ENCODE assay signal across 12 cellular contexts in the genomic region with DNA sequence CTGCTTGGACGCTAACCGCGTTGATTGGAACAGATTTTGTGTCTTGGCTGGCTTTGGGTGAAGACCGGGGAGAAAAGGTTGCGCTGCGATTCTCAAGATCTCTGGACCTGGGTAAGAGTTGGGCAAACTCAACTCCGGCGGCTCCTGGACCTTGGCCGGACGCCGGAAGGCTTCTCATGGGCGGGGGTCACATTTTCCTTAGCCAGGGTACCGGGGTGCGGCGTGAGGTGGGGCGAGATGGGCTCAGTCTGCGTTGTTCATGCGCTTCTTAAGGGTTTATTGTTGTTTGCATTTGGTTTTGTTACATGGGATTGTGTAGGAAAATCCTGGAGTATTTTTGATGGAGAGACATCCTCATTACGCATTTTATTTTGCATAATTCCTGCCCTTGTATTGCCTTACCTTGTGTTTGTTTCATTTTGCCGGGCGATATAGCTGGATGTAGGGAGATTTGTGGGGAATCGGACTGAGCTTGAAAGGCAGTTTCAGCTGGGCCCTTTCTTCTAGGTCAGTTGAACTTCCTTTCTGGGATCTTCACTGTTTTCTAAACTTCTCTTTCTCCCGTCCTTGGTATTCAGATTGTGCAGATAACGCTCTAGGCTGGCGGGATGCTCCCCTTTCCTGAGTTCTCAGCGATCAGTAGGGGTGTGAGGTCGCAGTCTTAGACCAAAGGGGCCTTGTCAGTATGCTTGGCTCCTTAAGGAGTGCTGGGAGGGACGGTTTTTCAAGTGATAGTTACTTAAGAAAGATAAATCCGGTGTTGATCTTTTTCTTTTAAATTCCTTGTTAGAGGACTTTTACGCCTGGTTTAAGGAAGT. TPM values are rescaled to one million over a fixed set of nuclear protein-coding genes. Genes with fewer than 3 reads are reported as not detected.
DNase-seq lines count a peak whose midpoint lies in the region; ATAC-seq, FAIRE-seq and TF ChIP-seq lines count a peak whose summit lies in the region.
"Had no signal": no experiment of that assay in that cellular context is flagged by ENCODE, and none has a peak within 500 bp of the region (broad histone marks: within the 10 kb centered on the region; RNA-seq: fewer than 3 reads in every experiment).

No MANE protein-coding gene starts in this region.

- no peak overlapping the region for H4K5ac ChIP-seq in IMR-90 (ENCODE audit: low read depth, low read length)

- intact Hi-C loops in IMR-90 (cut with micrococcal nuclease) = loop anchor here (1.0 to 5.0 kb wide), 4 partner anchors 23 to 454 kb away; no protein-coding TSS in a partner anchor
- intact Hi-C loops in colonic mucosa (cut with DNase I) = loop anchor here (5.0 kb wide), 1 partner anchor 201 kb away; no protein-coding TSS in a partner anchor

- H2AFZ ChIP-seq in IMR-90 (replicated peaks; ENCODE audit: low read length, poor library complexity) (no peak overlapping the region), mesenchymal stem cell (ENCODE audit: low read depth, low read length) (peak overlapping the region; percentile 29)

- POLR2A ChIA-PET in IMR-90 (lab: Charles Lee; ENCODE audit: unreplicated experiment) = no interaction called here

- no peak for DNase-seq in IMR-90
- DNase-seq in colonic mucosa = no peak
- DNase-seq in mesenchymal stem cell = no peak
- peak; percentile 38 for DNase-seq in small intestine
- DNase-seq in NCI-H1930 (lab: John Stamatoyannopoulos, UW) = no peak
- no peak for DNase-seq in D721Med (ENCODE audit: insufficient read length, low spot score)
- DNase-seq in H54 (ENCODE audit: insufficient read length, low spot score) = no peak
- DNase-seq: KG1; stimulated activated CD4-positive, alpha-beta T cell treated with anti-CD3 and anti-CD28 coated beads, Interleukin-2, amount 100 ng/mL, for 48 hours had no signal

- no peak overlapping the region for H3K9ac ChIP-seq in IMR-90 (ENCODE audit: low read depth, low read length)
- no peak overlapping the region for H3K9ac ChIP-seq in colonic mucosa (ENCODE audit: low read depth in 2 of 2, low read length in 2 of 2)
- peak overlapping the region; percentile 6 for H3K9ac ChIP-seq in mesenchymal stem cell (ENCODE audit: low read length)

- no peaks in the 10 kb centered on the region for H3K79me1 ChIP-seq in IMR-90 (ENCODE audit: low read depth in 1 of 2, low read length in 2 of 2)
- no peaks in the 10 kb centered on the region for H3K79me1 ChIP-seq in mesenchymal stem cell (replicated peaks; ENCODE audit: low read length, poor library complexity, severe bottlenecking)

- H3K9me3 ChIP-seq in IMR-90 (ENCODE audit: control insufficient read depth, insufficient read depth, low read length) = no peaks in the 10 kb centered on the region
- no peaks in the 10 kb centered on the region for H3K9me3 ChIP-seq in colonic mucosa
- H3K9me3 ChIP-seq in mesenchymal stem cell (ENCODE audit: control insufficient read depth, low read length) = peaks cover 5% of the 10 kb centered on the region
- no peaks in the 10 kb centered on the region for H3K9me3 ChIP-seq in small intestine (ENCODE audit: control insufficient read depth, low read depth)
- H3K9me3 ChIP-seq: upper lobe of right lung had no signal

- H4K8ac ChIP-seq in IMR-90 (ENCODE audit: low read depth in 2 of 2, low read length in 2 of 2) = no peak overlapping the region
- no peak overlapping the region for H4K8ac ChIP-seq in mesenchymal stem cell (ENCODE audit: low read length)

- FAIRE-seq in small intestine (lab: Jason Lieb, UNC) (no peak), D721Med (lab: Jason Lieb, UNC) (no peak), H54 (lab: Jason Lieb, UNC) (no peak)

- H3K4ac ChIP-seq in IMR-90 (ENCODE audit: low read depth, low read length) = no peak overlapping the region
- no peak overlapping the region for H3K4ac ChIP-seq in mesenchymal stem cell (ENCODE audit: low read depth in 1 of 2, low read length in 2 of 2)

- H3K18ac ChIP-seq in IMR-90 (ENCODE audit: low read depth, low read length) (no peak overlapping the region), mesenchymal stem cell (ENCODE audit: low read depth in 1 of 2, low read length in 2 of 2) (peak overlapping the region in 1 of 2 experiments; percentile 19)

- H4K91ac ChIP-seq in IMR-90 (ENCODE audit: insufficient read depth, low read depth, low read length) = no peak overlapping the region
- no peak overlapping the region for H4K91ac ChIP-seq in mesenchymal stem cell (ENCODE audit: low read length)

- no peak overlapping the region for H3K56ac ChIP-seq in IMR-90 (ENCODE audit: extremely low read depth, insufficient read depth, low read length)

- H2AK9ac ChIP-seq in IMR-90 (replicated peaks; ENCODE audit: low read depth, low read length, poor library complexity) = no peak overlapping the region

- no peaks in the 10 kb centered on the region for H3K9me1 ChIP-seq in IMR-90 (ENCODE audit: insufficient read depth, low read length)

- TF ChIP-seq POLR2A in IMR-90 (IDR thresholded peaks at IDR 0.05; ENCODE audit: low read depth, low read length) (no peak), H54 (IDR thresholded peaks at IDR 0.05; ENCODE audit: low read depth, low read length) (no peak)

- H4K20me1 ChIP-seq in IMR-90 (ENCODE audit: insufficient read depth, low read length) = no peaks in the 10 kb centered on the region

- no peak overlapping the region for H2BK20ac ChIP-seq in IMR-90 (ENCODE audit: low read depth, low read length)

- WGBS in IMR-90 (ENCODE audit: extremely low coverage in 2 of 2, insufficient read length in 1 of 2), 2 experiments = 20% methylated on average over 2 of the region's 30 CpGs; no CpG with 5 or more reads in 1 of the 2 experiments
- WGBS in mesenchymal stem cell = 7% methylated on average over 29 of the region's 30 CpGs
- WGBS in small intestine, 3 donors = 19 to 27% (median 26%) methylated on average over 30 of the region's 30 CpGs

- no peak for TF ChIP-seq RAD21 in IMR-90 (IDR thresholded peaks at IDR 0.05; ENCODE audit: low read length)

- H3K27me3 ChIP-seq in IMR-90 (ENCODE audit: control insufficient read depth, insufficient read depth, low read length) (peaks cover 27% of the 10 kb centered on the region), colonic mucosa (peaks cover 16% of the 10 kb centered on the region), mesenchymal stem cell (ENCODE audit: control insufficient read depth in 1 of 2, insufficient read depth in 1 of 2, low read length in 2 of 2) (peaks cover 0 to 21% of the 10 kb centered on the region in 2 experiments), small intestine (ENCODE audit: control insufficient read depth in 2 of 2, insufficient read depth in 2 of 2, low read length in 2 of 2) (peaks cover 2 to 13% of the 10 kb centered on the region in 2 donors)

- CTCF ChIA-PET in IMR-90 (lab: Yijun Ruan, JAX) = no interaction called here

- BruUV-seq in IMR-90 (replicated peaks; lab: Mats Ljungman, UMichigan) = no TSS peak

- in situ Hi-C loops in IMR-90 (cut with MboI; ENCODE audit: low sequenced_read_pairs) = loop anchor here (10.0 kb wide), 1 partner anchor 194 kb away; no protein-coding TSS in a partner anchor

- ATAC-seq in IMR-90 (ENCODE audit: low read depth) = no peak
- ATAC-seq in GM21423 (IDR thresholded peaks at IDR 0.05; ENCODE audit: unreplicated experiment) = no peak

- H2BK120ac ChIP-seq in IMR-90 (ENCODE audit: low read depth, low read length) = no peak overlapping the region
- no peak overlapping the region for H2BK120ac ChIP-seq in mesenchymal stem cell (ENCODE audit: low read depth, low read length)

- H3K4me3 ChIP-seq in IMR-90 (ENCODE audit: insufficient read depth, low read depth, low read length) = no peak overlapping the region
- peak overlapping the region; percentile 23 for H3K4me3 ChIP-seq in colonic mucosa
- peak overlapping the region; percentile 71 to 77 for H3K4me3 ChIP-seq in mesenchymal stem cell (ENCODE audit: insufficient read depth in 1 of 2, low read depth in 1 of 2, low read length in 2 of 2)
- H3K4me3 ChIP-seq in small intestine (ENCODE audit: low read depth in 1 of 2, low read length in 2 of 2) = peak overlapping the region in 1 of 2 donors; percentile 39
- H3K4me3 ChIP-seq: upper lobe of right lung had no signal

- H3K36me3 ChIP-seq in IMR-90 (ENCODE audit: control insufficient read depth, insufficient read depth, low read length) (no peaks in the 10 kb centered on the region), colonic mucosa (no peaks in the 10 kb centered on the region), mesenchymal stem cell (ENCODE audit: control insufficient read depth in 1 of 2, insufficient read depth in 2 of 2, low read depth in 1 of 2, low read length in 2 of 2) (no peaks in the 10 kb centered on the region), small intestine (ENCODE audit: control insufficient read depth in 2 of 2, insufficient read depth in 2 of 2, low read length in 2 of 2) (no peaks in the 10 kb centered on the region)
- H3K36me3 ChIP-seq: upper lobe of right lung had no signal

- H2BK5ac ChIP-seq in IMR-90 (ENCODE audit: low read depth, low read length, poor library complexity, severe bottlenecking) (no peak overlapping the region), mesenchymal stem cell (ENCODE audit: low read depth, low read length, poor library complexity, severe bottlenecking) (no peak overlapping the region)

- no peak overlapping the region for H3K14ac ChIP-seq in IMR-90 (replicated peaks; ENCODE audit: low read depth, low read length)
- H3K14ac ChIP-seq in mesenchymal stem cell (ENCODE audit: low read length in 2 of 2) = no peak overlapping the region

- TF ChIP-seq CTCF in IMR-90 (conservative IDR thresholded peaks at IDR 0.05; ENCODE audit: low read depth, low read length) (no peak), colonic mucosa (IDR thresholded peaks at IDR 0.05) (no peak), D721Med (IDR thresholded peaks at IDR 0.05; ENCODE audit: insufficient read depth, missing control alignments) (no peak)

- no peak overlapping the region for H2BK12ac ChIP-seq in mesenchymal stem cell (ENCODE audit: low read length in 2 of 2)

- no peak overlapping the region for H2AK5ac ChIP-seq in IMR-90 (ENCODE audit: low read depth, low read length)
- no peak overlapping the region for H2AK5ac ChIP-seq in mesenchymal stem cell (ENCODE audit: low read length, severe bottlenecking)

- H3K23ac ChIP-seq in IMR-90 (ENCODE audit: low read depth, low read length) = no peak overlapping the region
- no peak overlapping the region for H3K23ac ChIP-seq in mesenchymal stem cell (ENCODE audit: low read length in 2 of 2)

- H3K4me1 ChIP-seq in IMR-90 (ENCODE audit: control insufficient read depth, insufficient read depth, low read length) = no peaks in the 10 kb centered on the region
- H3K4me1 ChIP-seq in colonic mucosa = no peaks in the 10 kb centered on the region
- peaks cover 8% of the 10 kb centered on the region for H3K4me1 ChIP-seq in mesenchymal stem cell (ENCODE audit: control insufficient read depth, insufficient read depth, low read depth, low read length)
- no peaks in the 10 kb centered on the region for H3K4me1 ChIP-seq in small intestine (ENCODE audit: control insufficient read depth in 2 of 2, insufficient read depth in 1 of 2, low read depth in 1 of 2, low read length in 1 of 2)
- H3K4me1 ChIP-seq: upper lobe of right lung had no signal

- H3K27ac ChIP-seq in IMR-90 (ENCODE audit: insufficient read depth, low read length) (no peak overlapping the region), colonic mucosa (no peak overlapping the region), mesenchymal stem cell (ENCODE audit: low read length, poor library complexity, severe bottlenecking) (no peak overlapping the region), small intestine (ENCODE audit: low read depth in 1 of 2, low read length in 1 of 2) (no peak overlapping the region)
- H3K27ac ChIP-seq: upper lobe of right lung had no signal

- peak overlapping the region; percentile 80 for H3K4me2 ChIP-seq in IMR-90 (ENCODE audit: low read depth, low read length)
- peak overlapping the region; percentile 84 for H3K4me2 ChIP-seq in mesenchymal stem cell (ENCODE audit: low read length, poor library complexity, severe bottlenecking)

- H2BK15ac ChIP-seq in IMR-90 (ENCODE audit: low read depth, low read length) (no peak overlapping the region), mesenchymal stem cell (ENCODE audit: low read depth, poor library complexity, severe bottlenecking) (no peak overlapping the region)

- dilution Hi-C loops in IMR-90 (cut with HindIII; ENCODE audit: low sequenced_read_pairs, unreplicated experiment) = no loop called here

RNA-seq across cellular contexts. Expression of a gene that starts 0.6 kb away (rescaled TPM):
- not detected in 2 replicates for total RNA-seq in IMR-90 (2012; rRNA removed)
- not detected in 2 replicates for polyA plus RNA-seq in IMR-90 (2012; rRNA removed)
- polyA plus RNA-seq in IMR-90 (2012; cell fraction: cytosol; rRNA removed) = not detected in 2 replicates
- polyA plus RNA-seq in IMR-90 (2012; cell fraction: nucleus; rRNA removed; ENCODE audit: low replicate concordance) = not detected in 2 replicates
- under 1 TPM; 0.35 to 0.88 TPM for total RNA-seq in colonic mucosa
- 0.03 TPM for polyA plus RNA-seq in mesenchymal stem cell (2013, experiment 1 of 2)
- polyA plus RNA-seq in mesenchymal stem cell (2013, experiment 2 of 2) = 0.04 TPM
- under 1 TPM in 1 of 3 donors, not detected in 2; 0.31 TPM for polyA plus RNA-seq in small intestine
- total RNA-seq: activated naive CD8-positive, alpha-beta T cell treated with anti-CD3 and anti-CD28 coated beads for 36 hours had no signal
